ENCODE assay signal across 9 cellular contexts in the genomic region with DNA sequence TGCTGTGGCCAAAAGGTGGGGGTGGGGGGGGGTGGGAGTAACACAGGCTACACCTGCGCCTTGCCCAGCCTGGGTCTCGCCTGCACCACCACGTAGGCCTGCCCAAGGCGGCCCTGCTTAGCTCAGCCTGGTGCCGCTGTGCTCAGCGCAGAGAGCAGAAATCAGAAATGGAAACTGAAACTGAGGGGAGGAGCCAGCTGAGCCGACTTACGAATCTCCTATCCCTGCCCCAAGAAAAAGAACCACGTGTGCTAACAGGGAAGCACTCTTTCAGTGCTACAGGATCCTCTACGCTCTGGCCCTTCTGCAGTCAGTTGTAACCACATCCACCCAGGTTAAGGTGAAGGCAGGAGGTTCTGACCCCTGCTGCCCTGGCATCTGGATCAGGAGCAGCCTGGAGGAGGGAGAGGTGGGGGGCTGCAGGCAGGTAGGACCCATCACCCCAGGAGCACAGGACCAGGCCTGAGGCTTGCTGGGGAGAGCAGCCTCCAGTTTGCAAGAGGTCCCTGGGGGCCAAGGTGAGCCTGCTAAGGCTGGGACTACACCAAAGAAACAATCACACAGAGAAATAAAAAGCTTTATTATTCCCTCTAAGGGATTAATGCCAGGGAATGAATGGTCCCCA. TPM values are rescaled to one million over a fixed set of nuclear protein-coding genes. Genes with fewer than 3 reads are reported as not detected.
DNase-seq lines count a peak whose midpoint lies in the region; ATAC-seq and TF ChIP-seq lines count a peak whose summit lies in the region.
"Had no signal": no experiment of that assay in that cellular context is flagged by ENCODE, and none has a peak within 500 bp of the region (broad histone marks: within the 10 kb centered on the region; RNA-seq: fewer than 3 reads in every experiment).

Gene DHX58 (minus strand): TSS at position 163 of the 625 bp plus-strand sequence. CDS start 822 bp downstream, outside the sequence.

- H3K36me3 ChIP-seq in ACC112 (ENCODE audit: insufficient read depth, low read length) (peaks cover 25% of the 10 kb centered on the region; the same call in 1 of the 2 replicates), Panc1 (ENCODE audit: control insufficient read depth, insufficient read depth, low read length) (no peaks in the 10 kb centered on the region), parathyroid adenoma (ENCODE audit: control insufficient read depth, insufficient read depth, low read length) (no peaks in the 10 kb centered on the region), upper lobe of left lung (peaks cover 0 to 37% (median 12%) of the 10 kb centered on the region in 4 donors)

- H3K79me2 ChIP-seq in ACC112 (ENCODE audit: control insufficient read depth, insufficient read depth, low read length, unreplicated experiment) (peaks cover 17% of the 10 kb centered on the region), parathyroid adenoma (no peaks in the 10 kb centered on the region)

- POLR2A ChIA-PET in Panc1 (lab: Charles Lee) = no interaction called here

- intact Hi-C loops in Panc1 (cut with micrococcal nuclease; ENCODE audit: unreplicated experiment) = loop anchor here (5.0 kb wide), 1 partner anchor 150 kb away; no protein-coding TSS in a partner anchor

- H3K4me2 ChIP-seq in parathyroid adenoma (ENCODE audit: low read length) = peak within 1 kb of the TSS; percentile 52

- H3K9ac ChIP-seq in parathyroid adenoma = no peak within 1 kb of the TSS

- peak in 2 of 4 donors; percentile 25 to 76 for TF ChIP-seq POLR2A in upper lobe of left lung (IDR thresholded peaks at IDR 0.05)

- no peak for TF ChIP-seq CTCF in Panc1 (IDR thresholded peaks at IDR 0.05)
- TF ChIP-seq CTCF in fibroblast of villous mesenchyme (IDR thresholded peaks at IDR 0.05; ENCODE audit: insufficient read depth, low read depth, low read length) = no peak
- TF ChIP-seq CTCF in parathyroid adenoma (IDR thresholded peaks at IDR 0.05) = no peak
- no peak for TF ChIP-seq CTCF in upper lobe of left lung (IDR thresholded peaks at IDR 0.05)

- no peak for DNase-seq in Panc1 (ENCODE audit: low read depth, low spot score)
- DNase-seq in activated T-helper 1 cell treated with anti-CD3 and anti-CD28 coated beads, Interleukin-2, amount 50 U/mL, for 16 hours (ENCODE audit: low read depth in 1 of 2, low spot score in 1 of 2) = peak; percentile 46 to 63
- DNase-seq in fibroblast of villous mesenchyme (ENCODE audit: low read depth) = peak; percentile 90
- peak; percentile 86 to 89 for DNase-seq in upper lobe of left lung

- in situ Hi-C loops in Panc1 (cut with HindIII; ENCODE audit: low pct_unique_long_range_greater_than_20kb, low sequenced_read_pairs) = no loop called here

- ATAC-seq in GM18907 (IDR thresholded peaks at IDR 0.05; ENCODE audit: unreplicated experiment) = peak; percentile 53
- ATAC-seq in HG03139 (IDR thresholded peaks at IDR 0.05; ENCODE audit: unreplicated experiment) = peak; percentile 44
- peak; percentile 87 for ATAC-seq in Panc1
- peak; percentile 90 to 93 for ATAC-seq in upper lobe of left lung (ENCODE audit: low FRiP score in 2 of 2)
- ATAC-seq: HCT116 had no signal

- H3K4me1 ChIP-seq in ACC112 (ENCODE audit: control insufficient read depth, insufficient read depth, low read length, unreplicated experiment) (peaks cover 28% of the 10 kb centered on the region), Panc1 (ENCODE audit: control insufficient read depth, insufficient read depth, low read length) (peaks cover 9% of the 10 kb centered on the region), parathyroid adenoma (peaks cover 12% of the 10 kb centered on the region), upper lobe of left lung (peaks cover 17 to 34% (median 23%) of the 10 kb centered on the region in 4 donors)

- H3K27me3 ChIP-seq in ACC112 (ENCODE audit: insufficient read depth, low read length) (no peaks in the 10 kb centered on the region), Panc1 (ENCODE audit: control insufficient read depth, insufficient read depth, low read length) (no peaks in the 10 kb centered on the region), parathyroid adenoma (ENCODE audit: control insufficient read depth, insufficient read depth, low read length) (no peaks in the 10 kb centered on the region), upper lobe of left lung (no peaks in the 10 kb centered on the region)

- 0 to 2% methylated on average over 9 to 10 of the region's 10 CpGs for WGBS in upper lobe of left lung, 2 donors

- no peak within 1 kb of the TSS for H2AFZ ChIP-seq in ACC112 (ENCODE audit: low read length, unreplicated experiment)
- H2AFZ ChIP-seq in parathyroid adenoma = peak within 1 kb of the TSS; percentile 87

- peak within 1 kb of the TSS; percentile 89 for H3K27ac ChIP-seq in ACC112 (ENCODE audit: low read depth, low read length)
- peak within 1 kb of the TSS; percentile 86 for H3K27ac ChIP-seq in Panc1 (ENCODE audit: low read length)
- peak within 1 kb of the TSS; percentile 79 for H3K27ac ChIP-seq in parathyroid adenoma
- peak within 1 kb of the TSS; percentile 93 to 97 (median 94) for H3K27ac ChIP-seq in upper lobe of left lung

- H3K4me3 ChIP-seq in ACC112 (ENCODE audit: low read depth, low read length) = peak within 1 kb of the TSS; percentile 79
- peak within 1 kb of the TSS; percentile 31 to 49 for H3K4me3 ChIP-seq in Panc1 (ENCODE audit: low read depth in 2 of 2, low read length in 2 of 2)
- peak within 1 kb of the TSS; percentile 68 for H3K4me3 ChIP-seq in fibroblast of villous mesenchyme (ENCODE audit: low read depth, low read length)
- peak within 1 kb of the TSS; percentile 47 for H3K4me3 ChIP-seq in parathyroid adenoma (ENCODE audit: low read depth, low read length)
- H3K4me3 ChIP-seq in upper lobe of left lung = peak within 1 kb of the TSS; percentile 54 to 75 (median 62)

- no peaks in the 10 kb centered on the region for H3K9me3 ChIP-seq in Panc1 (ENCODE audit: control insufficient read depth, insufficient read depth, low read depth, low read length)
- H3K9me3 ChIP-seq in parathyroid adenoma (ENCODE audit: control insufficient read depth, low read length) = no peaks in the 10 kb centered on the region
- H3K9me3 ChIP-seq in upper lobe of left lung = no peaks in the 10 kb centered on the region

- CTCF ChIA-PET in Panc1 (lab: Charles Lee) = interaction anchor here (0.6 to 0.7 kb wide), 2 partner anchors 46 to 87 kb away, joined by 4 to 5 read pairs; no protein-coding TSS in a partner anchor

- TF ChIP-seq EP300 in upper lobe of left lung (IDR thresholded peaks at IDR 0.05) = no peak

- BruUV-seq in Panc1 (replicated peaks; lab: Mats Ljungman, UMichigan) = no TSS peak

RNA-seq across cellular contexts. Expression of gene DHX58, which starts in this region (rescaled TPM):
- total RNA-seq in Panc1 (2021; ENCODE audit: unreplicated experiment) (9.7 TPM), fibroblast of villous mesenchyme (9.0 and 12.1 TPM in 2 replicates), upper lobe of left lung (10 to 100 TPM; 15.8 to 56.6 (median 32.6) TPM)
- 8.5 TPM for polyA plus RNA-seq in Panc1 (2012; ENCODE audit: insufficient read length)
